12 cellular contexts compared by ENCODE assay signal in genomic region chr1:244214009-244214967, GRCh38.
DNase-seq lines count a peak whose midpoint lies in the region; ATAC-seq, FAIRE-seq and TF ChIP-seq lines count a peak whose summit lies in the region.
"Had no signal": no experiment of that assay in that cellular context is flagged by ENCODE, and none has a peak within 500 bp of the region (broad histone marks: within the 10 kb centered on the region; RNA-seq: fewer than 3 reads in every experiment).

No MANE protein-coding gene starts in this region.

- H3K4me3 ChIP-seq in fibroblast of lung (replicated peaks in 1 of 4; ENCODE audit: control extremely low read depth in 1 of 4, insufficient read depth in 1 of 4, low read depth in 3 of 4, low read length in 4 of 4): no peak overlapping the region
- no peak overlapping the region for H3K4me3 ChIP-seq in neutrophil (ENCODE audit: low read depth in 1 of 2, low read length in 1 of 2)
- H3K4me3 ChIP-seq: GM12878, SK-N-MC had no signal

- H3K9me3 ChIP-seq in fibroblast of lung (ENCODE audit: control insufficient read depth, insufficient read depth, low read depth, low read length) (no peaks in the 10 kb centered on the region), neutrophil (no peaks in the 10 kb centered on the region)

- H3K27me3 ChIP-seq in fibroblast of lung (ENCODE audit: control insufficient read depth, insufficient read depth, low read length) (peaks cover under 1% of the 10 kb centered on the region), neutrophil (no peaks in the 10 kb centered on the region)

- H3K4me3 Mint-ChIP-seq in activated CD4-positive, alpha-beta T cell treated with anti-CD3 and anti-CD28 coated beads, Interleukin-2, amount 10 ng/mL, durations not matched to agents 24 days and 14 days: no peak overlapping the region

- H3K4me1 Mint-ChIP-seq in activated CD4-positive, alpha-beta T cell treated with anti-CD3 and anti-CD28 coated beads, Interleukin-2, amount 10 ng/mL, durations not matched to agents 24 days and 14 days: no peaks in the 10 kb centered on the region

- DNase-seq in ELF-1 (ENCODE audit: low read depth, low spot score) (peak; percentile 96), RCC 7860 (ENCODE audit: low spot score) (peak; percentile 98), fibroblast of lung (ENCODE audit: low read depth in 2 of 2) (peak; percentile 90 to 99), cerebellum (ENCODE audit: low spot score) (no peak)
- DNase-seq in activated CD4-positive, alpha-beta T cell treated with anti-CD3 and anti-CD28 coated beads, Interleukin-2, amount 50 U/mL, for 48 hours: no peak
- DNase-seq in activated CD4-positive, alpha-beta T cell treated with anti-CD3 and anti-CD28 coated beads, Interleukin-2, amount 10 ng/mL, durations not matched to agents 24 days and 14 days: no peak
- DNase-seq: anterior cingulate cortex, nucleus accumbens had no signal

- H3K79me2 ChIP-seq in fibroblast of lung (ENCODE audit: control insufficient read depth, insufficient read depth, low read length): no peaks in the 10 kb centered on the region

- intact Hi-C loops in activated CD4-positive, alpha-beta T cell treated with anti-CD3 and anti-CD28 coated beads, Interleukin-2, amount 10 ng/mL, durations not matched to agents 24 days and 14 days (cut with micrococcal nuclease): no loop called here

- H3K4me2 ChIP-seq in fibroblast of lung (ENCODE audit: extremely low read depth, insufficient read depth, low read length): no peak overlapping the region

- peaks cover under 1% of the 10 kb centered on the region for H3K27me3 Mint-ChIP-seq in activated CD4-positive, alpha-beta T cell treated with anti-CD3 and anti-CD28 coated beads, Interleukin-2, amount 10 ng/mL, durations not matched to agents 24 days and 14 days

- no peaks in the 10 kb centered on the region for H3K36me3 ChIP-seq in fibroblast of lung (ENCODE audit: control insufficient read depth, insufficient read depth, low read length)
- no peaks in the 10 kb centered on the region for H3K36me3 ChIP-seq in neutrophil

- no peaks in the 10 kb centered on the region for H4K20me1 ChIP-seq in fibroblast of lung (ENCODE audit: control insufficient read depth, extremely low read depth, insufficient read depth, low read length)

- H3K4me1 ChIP-seq in fibroblast of lung (ENCODE audit: control insufficient read depth, extremely low read depth, insufficient read depth, low read length): no peaks in the 10 kb centered on the region
- peaks cover 8 to 14% of the 10 kb centered on the region in 2 experiments for H3K4me1 ChIP-seq in neutrophil (ENCODE audit: control insufficient read depth in 1 of 2, insufficient read depth in 1 of 2, low read depth in 1 of 2, low read length in 1 of 2)

- H2AFZ ChIP-seq in fibroblast of lung (ENCODE audit: low read length): no peak overlapping the region

- peak; percentile 99 for FAIRE-seq in RCC 7860 (lab: Jason Lieb, UNC)
- FAIRE-seq: GM12878 had no signal

- no peak overlapping the region for H3K27ac ChIP-seq in fibroblast of lung (ENCODE audit: insufficient read depth, low read length)
- peak overlapping the region; percentile 27 for H3K27ac ChIP-seq in neutrophil
- H3K27ac ChIP-seq: SK-N-MC had no signal

- no peak overlapping the region for H3K27ac Mint-ChIP-seq in activated CD4-positive, alpha-beta T cell treated with anti-CD3 and anti-CD28 coated beads, Interleukin-2, amount 10 ng/mL, durations not matched to agents 24 days and 14 days

- no peaks in the 10 kb centered on the region for H3K36me3 Mint-ChIP-seq in activated CD4-positive, alpha-beta T cell treated with anti-CD3 and anti-CD28 coated beads, Interleukin-2, amount 10 ng/mL, durations not matched to agents 24 days and 14 days (ENCODE audit: low read depth)

- H3K9me3 Mint-ChIP-seq in activated CD4-positive, alpha-beta T cell treated with anti-CD3 and anti-CD28 coated beads, Interleukin-2, amount 10 ng/mL, durations not matched to agents 24 days and 14 days: no peaks in the 10 kb centered on the region

- TF ChIP-seq CTCF in fibroblast of lung (conservative IDR thresholded peaks at IDR 0.05 in 1 of 2, IDR thresholded peaks at IDR 0.05 in 1 of 2; ENCODE audit: low read depth in 1 of 2, low read length in 2 of 2): no peak
- TF ChIP-seq CTCF in neutrophil (IDR thresholded peaks at IDR 0.05): no peak

- no peak for ATAC-seq in GM19463 (IDR thresholded peaks at IDR 0.05; ENCODE audit: unreplicated experiment)
- ATAC-seq: GM12878 had no signal

- no peak overlapping the region for H3K9ac ChIP-seq in fibroblast of lung (ENCODE audit: insufficient read depth, low read length)

Comparison
In these comparisons a context has a peak if more than half of its experiments do, and no peak if none do; other contexts are left out.
1. DNase-seq: peak in ELF-1 (single experiment), RCC 7860 (single experiment) and fibroblast of lung (2 of 2); none in activated CD4-positive, alpha-beta T cell treated with anti-CD3 and anti-CD28 coated beads, Interleukin-2, amount 50 U/mL, for 48 hours (0 of 2), activated CD4-positive, alpha-beta T cell treated with anti-CD3 and anti-CD28 coated beads, Interleukin-2, amount 10 ng/mL, durations not matched to agents 24 days and 14 days (single experiment) and cerebellum (single experiment).